1 cellular context compared by ENCODE assay signal in the genomic region with DNA sequence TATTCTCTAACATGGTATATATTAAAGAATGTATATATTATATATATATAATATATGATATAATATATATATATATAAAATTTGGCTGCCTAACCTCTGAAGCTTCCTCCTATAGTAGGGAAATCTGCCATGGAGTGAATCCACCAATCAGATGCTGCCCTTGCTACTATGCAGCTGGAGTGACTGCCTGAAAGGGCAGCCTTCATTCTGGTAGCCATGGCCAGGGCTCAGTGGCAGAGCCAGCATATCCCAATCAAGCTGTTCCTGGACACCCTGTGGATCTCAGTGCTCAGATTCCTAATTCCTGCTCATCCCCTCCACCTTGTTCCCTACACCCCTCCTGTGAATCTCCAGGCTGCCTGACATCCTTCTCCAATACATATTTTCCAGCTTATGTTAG.
TF ChIP-seq lines count a peak whose summit lies in the region.

No MANE protein-coding gene starts in this region.

TF ChIP-seq in H1, 55 proteins besides CTCF, POLR2A, EP300 and RAD21:
- no peak for TF ChIP-seq JUND (IDR thresholded peaks at IDR 0.05; ENCODE audit: low read length)
- TF ChIP-seq KDM5A (IDR thresholded peaks at IDR 0.05; ENCODE audit: low read length) = no peak
- no peak for TF ChIP-seq SIRT6 (IDR thresholded peaks at IDR 0.05; ENCODE audit: low read length)
- no peak for TF ChIP-seq CEBPB (IDR thresholded peaks at IDR 0.05; ENCODE audit: low read depth, low read length)
- no peak for TF ChIP-seq KDM1A (IDR thresholded peaks at IDR 0.05; ENCODE audit: borderline replicate concordance, low read length)
- no peak for TF ChIP-seq SUZ12 (IDR thresholded peaks at IDR 0.05; ENCODE audit: low read length)
TF ChIP-seq in H1: peak in this region for 0.
